Comparison of ENCODE assay signal across 1 cellular context in genomic region chr14:84254205-84254788, GRCh38.
TF ChIP-seq lines count a peak whose summit lies in the region.

No MANE protein-coding gene starts in this region.

TF ChIP-seq in WTC11, 78 proteins besides CTCF, POLR2A, EP300 and RAD21 (continued from another document):
- no peak for TF ChIP-seq AR (CRISPR knock-in tag; IDR thresholded peaks at IDR 0.05)
- TF ChIP-seq ZNF396 (CRISPR knock-in tag; IDR thresholded peaks at IDR 0.05; ENCODE audit: borderline replicate concordance) = no peak
- TF ChIP-seq NR1H2 (CRISPR knock-in tag; IDR thresholded peaks at IDR 0.05) = no peak
- TF ChIP-seq MXD4 (CRISPR knock-in tag; IDR thresholded peaks at IDR 0.05; ENCODE audit: borderline replicate concordance) = no peak
- no peak for TF ChIP-seq TEAD4 (CRISPR knock-in tag; IDR thresholded peaks at IDR 0.05)
- TF ChIP-seq NR3C1 (CRISPR knock-in tag; conservative IDR thresholded peaks at IDR 0.05; ENCODE audit: low read depth) = no peak
- no peak for TF ChIP-seq ATF1 (CRISPR knock-in tag; IDR thresholded peaks at IDR 0.05)
- TF ChIP-seq, protein P1, sequence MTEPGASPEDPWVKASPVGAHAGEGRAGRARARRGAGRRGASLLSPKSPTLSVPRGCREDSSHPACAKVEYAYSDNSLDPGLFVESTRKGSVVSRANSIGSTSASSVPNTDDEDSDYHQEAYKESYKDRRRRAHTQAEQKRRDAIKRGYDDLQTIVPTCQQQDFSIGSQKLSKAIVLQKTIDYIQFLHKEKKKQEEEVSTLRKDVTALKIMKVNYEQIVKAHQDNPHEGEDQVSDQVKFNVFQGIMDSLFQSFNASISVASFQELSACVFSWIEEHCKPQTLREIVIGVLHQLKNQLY (CRISPR knock-in tag; IDR thresholded peaks at IDR 0.05) = no peak
- TF ChIP-seq ATF2 (CRISPR knock-in tag; IDR thresholded peaks at IDR 0.05; ENCODE audit: borderline replicate concordance, low read depth) = no peak
- TF ChIP-seq FOXJ3 (CRISPR knock-in tag; IDR thresholded peaks at IDR 0.05; ENCODE audit: borderline replicate concordance) = no peak
- TF ChIP-seq JAZF1 (CRISPR knock-in tag; IDR thresholded peaks at IDR 0.05) = no peak
- no peak for TF ChIP-seq ZNF512 (CRISPR knock-in tag; IDR thresholded peaks at IDR 0.05; ENCODE audit: borderline replicate concordance)
- TF ChIP-seq ESRRA (CRISPR knock-in tag; IDR thresholded peaks at IDR 0.05; ENCODE audit: borderline replicate concordance) = no peak
- TF ChIP-seq TP53 (CRISPR knock-in tag; IDR thresholded peaks at IDR 0.05) = no peak
